ENCODE assay signal across 1 cellular context in genomic region chr14:93116676-93117200, GRCh38.
TF ChIP-seq lines count a peak whose summit lies in the region.

No MANE protein-coding gene starts in this region.

TF ChIP-seq in H1, 55 proteins besides CTCF, POLR2A, EP300 and RAD21:
- TF ChIP-seq GTF2F1 (IDR thresholded peaks at IDR 0.05; ENCODE audit: borderline replicate concordance, low read depth, low read length) (no peak), RXRA (IDR thresholded peaks at IDR 0.05; ENCODE audit: insufficient read depth, low read depth, low read length) (no peak), MAFK (IDR thresholded peaks at IDR 0.05; ENCODE audit: low read depth, low read length) (no peak), NANOG (IDR thresholded peaks at IDR 0.05; ENCODE audit: insufficient read depth, low read depth, low read length, poor library complexity, severe bottlenecking) (no peak), TAF1 (IDR thresholded peaks at IDR 0.05; ENCODE audit: low read depth, low read length) (no peak)
- TF ChIP-seq, protein P1, sequence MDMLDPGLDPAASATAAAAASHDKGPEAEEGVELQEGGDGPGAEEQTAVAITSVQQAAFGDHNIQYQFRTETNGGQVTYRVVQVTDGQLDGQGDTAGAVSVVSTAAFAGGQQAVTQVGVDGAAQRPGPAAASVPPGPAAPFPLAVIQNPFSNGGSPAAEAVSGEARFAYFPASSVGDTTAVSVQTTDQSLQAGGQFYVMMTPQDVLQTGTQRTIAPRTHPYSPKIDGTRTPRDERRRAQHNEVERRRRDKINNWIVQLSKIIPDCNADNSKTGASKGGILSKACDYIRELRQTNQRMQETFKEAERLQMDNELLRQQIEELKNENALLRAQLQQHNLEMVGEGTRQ (IDR thresholded peaks at IDR 0.05; ENCODE audit: low read length): no peak
